In genomic region chr5:171574374-171574773, GRCh38 we compare ENCODE assay signal across 16 cellular contexts.
DNase-seq lines count a peak whose midpoint lies in the region; ATAC-seq and TF ChIP-seq lines count a peak whose summit lies in the region.
"Had no signal": no experiment of that assay in that cellular context is flagged by ENCODE, and none has a peak within 500 bp of the region (broad histone marks: within the 10 kb centered on the region; RNA-seq: fewer than 3 reads in every experiment).

No MANE protein-coding gene starts in this region.

- in situ Hi-C loops in HAP-1 (cut with MboI; ENCODE audit: low sequenced_read_pairs), result no loop called here

- H3K36me3 ChIP-seq in psoas muscle (ENCODE audit: insufficient read depth in 1 of 2, low read depth in 1 of 2) (no peaks in the 10 kb centered on the region), aorta (ENCODE audit: control insufficient read depth in 1 of 2, insufficient read depth in 2 of 2, low read length in 1 of 2) (no peaks in the 10 kb centered on the region), HAP-1 (replicated peaks) (no peaks in the 10 kb centered on the region)
- H3K36me3 ChIP-seq: BLaER1 treated with 17β-estradiol and CSF1 and Interleukin-3, amounts not matched to agents 10 nM and 100 nM had no signal

- intact Hi-C loops in right cardiac atrium (cut with DNase I), result no loop called here
- intact Hi-C loops in psoas muscle (cut with DNase I), result no loop called here
- intact Hi-C loops in aorta (cut with DNase I), result no loop called here

- peak; percentile 14 for DNase-seq in fibroblast of mammary gland (ENCODE audit: low read depth)
- peak; percentile 74 to 82 (median 82) for DNase-seq in right cardiac atrium
- DNase-seq in psoas muscle, result peak; percentile 69 to 85
- peak in 1 of 2 donors; percentile 65 for DNase-seq in aorta
- no peak for DNase-seq in HAP-1 (ENCODE audit: low spot score in 2 of 2)
- no peak for DNase-seq in NCI-H2196 treated with DMSO at 0.1 percent for 48 hours (lab: John Stamatoyannopoulos, UW; ENCODE audit: unreplicated experiment)
- DNase-seq in left lobe of liver (ENCODE audit: low spot score), result no peak
- DNase-seq: DMS 273 treated with DMSO at 0.1 percent for 48 hours, GDM1, Kasumi-1, MM.1S, NCI-H1105, NCI-H2081 treated with DMSO at 0.1 percent for 48 hours had no signal

- peaks cover 2% of the 10 kb centered on the region for H3K4me1 ChIP-seq in right cardiac atrium (ENCODE audit: control insufficient read depth, insufficient read depth, low read length)
- H3K4me1 ChIP-seq in psoas muscle, result no peaks in the 10 kb centered on the region
- no peaks in the 10 kb centered on the region for H3K4me1 ChIP-seq in aorta (ENCODE audit: control insufficient read depth in 1 of 2, insufficient read depth in 2 of 2, low read length in 2 of 2)
- H3K4me1 ChIP-seq in HAP-1, result no peaks in the 10 kb centered on the region

- TF ChIP-seq CTCF in fibroblast of mammary gland (conservative IDR thresholded peaks at IDR 0.05; ENCODE audit: control insufficient read depth, insufficient read depth, low read depth, low read length), result no peak
- TF ChIP-seq CTCF in psoas muscle (IDR thresholded peaks at IDR 0.05), result no peak

- ATAC-seq in right cardiac atrium (peak; percentile 24 to 53), psoas muscle (peak in 3 of 4 donors; percentile 44 to 65 (median 54)), aorta (ENCODE audit: low FRiP score) (peak; percentile 55), left lobe of liver (no peak)
- ATAC-seq: Panc1 had no signal

- no peaks in the 10 kb centered on the region for H3K27me3 ChIP-seq in right cardiac atrium (ENCODE audit: control insufficient read depth, insufficient read depth)
- peaks cover 0 to 4% (median 0%) of the 10 kb centered on the region in 3 donors for H3K27me3 ChIP-seq in psoas muscle (ENCODE audit: insufficient read depth in 3 of 3, low read length in 2 of 3)
- H3K27me3 ChIP-seq in aorta (ENCODE audit: control insufficient read depth in 1 of 2, insufficient read depth in 2 of 2, low read length in 1 of 2), result no peaks in the 10 kb centered on the region
- H3K27me3 ChIP-seq in HAP-1 (ENCODE audit: low read depth), result peaks cover 4% of the 10 kb centered on the region; the same call in 1 of the 2 replicates
- H3K27me3 ChIP-seq: BLaER1 treated with 17β-estradiol and CSF1 and Interleukin-3, amounts not matched to agents 10 nM and 100 nM had no signal

- 65% methylated on average over 4 of the region's 4 CpGs for WGBS in right cardiac atrium
- WGBS in psoas muscle, 3 donors, result 50 to 53% (median 52%) methylated on average over 4 of the region's 4 CpGs
- WGBS in aorta, 2 donors, result 76% methylated on average over 4 of the region's 4 CpGs

- H3K27ac ChIP-seq in right cardiac atrium (ENCODE audit: low read length), result peak overlapping the region; percentile 23
- H3K27ac ChIP-seq in psoas muscle, result no peak overlapping the region
- no peak overlapping the region for H3K27ac ChIP-seq in aorta (ENCODE audit: low read depth in 1 of 2, low read length in 2 of 2)
- H3K27ac ChIP-seq: BLaER1 treated with 17β-estradiol and CSF1 and Interleukin-3, amounts not matched to agents 10 nM and 100 nM had no signal

- H3K9me3 ChIP-seq in right cardiac atrium (ENCODE audit: control insufficient read depth, low read length) (no peaks in the 10 kb centered on the region), psoas muscle (peaks cover 6% of the 10 kb centered on the region), aorta (ENCODE audit: control insufficient read depth, low read length) (no peaks in the 10 kb centered on the region), HAP-1 (no peaks in the 10 kb centered on the region)

- no peak overlapping the region for H3K4me3 ChIP-seq in fibroblast of mammary gland (ENCODE audit: control insufficient read depth, low read depth, low read length)
- H3K4me3 ChIP-seq in right cardiac atrium (ENCODE audit: low read length), result no peak overlapping the region
- no peak overlapping the region for H3K4me3 ChIP-seq in psoas muscle
- H3K4me3 ChIP-seq in aorta (ENCODE audit: low read length in 2 of 2), result no peak overlapping the region
- H3K4me3 ChIP-seq in HAP-1, result no peak overlapping the region
- H3K4me3 ChIP-seq: BLaER1 treated with 17β-estradiol and CSF1 and Interleukin-3, amounts not matched to agents 10 nM and 100 nM; GM23338 had no signal

Comparison
In these comparisons a context has a peak if more than half of its experiments do, and no peak if none do; other contexts are left out.
1. DNase-seq: peak in fibroblast of mammary gland (single experiment), right cardiac atrium (3 of 3) and psoas muscle (2 of 2); none in HAP-1 (0 of 2), NCI-H2196 treated with DMSO at 0.1 percent for 48 hours (single experiment) and left lobe of liver (single experiment).